ENCODE assay signal across 6 cellular contexts in the genomic region with DNA sequence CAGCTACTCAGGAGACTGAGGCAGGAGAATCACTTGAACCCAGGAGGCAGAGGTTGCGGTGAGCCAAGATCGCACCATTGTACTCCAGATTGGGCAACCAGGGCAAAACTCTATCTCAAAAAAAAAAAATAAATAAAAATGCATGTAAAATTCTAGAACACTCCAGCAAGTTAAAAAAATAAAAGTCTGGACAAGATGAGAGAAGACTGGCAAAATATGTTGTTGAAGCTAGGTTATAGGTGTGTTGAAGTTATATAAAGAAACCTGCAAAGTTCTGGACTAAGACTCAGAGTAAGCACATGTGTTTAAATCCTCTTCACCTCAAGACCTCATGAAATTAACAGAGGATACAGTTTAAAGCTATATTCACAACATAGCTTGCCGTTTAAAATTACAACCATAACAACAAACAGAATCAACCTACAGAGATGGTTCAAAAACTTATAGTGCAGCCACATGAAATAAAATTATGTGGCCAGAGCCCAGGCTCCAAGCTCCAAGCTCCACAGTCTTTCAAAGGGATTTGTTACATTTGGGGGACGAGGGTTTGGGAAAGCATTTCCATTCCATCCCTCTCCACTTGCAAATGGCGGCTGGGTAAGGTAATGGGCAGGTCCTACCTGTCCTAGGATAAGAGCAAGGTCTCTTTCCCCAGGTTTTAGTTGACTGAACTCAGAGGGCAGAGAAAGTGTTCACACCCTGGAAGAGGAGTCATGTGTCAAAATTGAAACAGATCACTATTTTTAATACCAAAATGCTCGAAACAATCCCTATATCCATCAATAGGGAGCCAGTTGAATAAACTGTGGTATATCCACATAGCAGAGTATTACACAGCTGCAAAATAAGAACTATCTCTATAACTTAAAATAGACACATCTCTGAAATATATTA. TPM values are rescaled to one million over a fixed set of nuclear protein-coding genes. Genes with fewer than 3 reads are reported as not detected.
"Had no signal": no experiment of that assay in that cellular context is flagged by ENCODE, and none has a peak within 500 bp of the region (broad histone marks: within the 10 kb centered on the region; RNA-seq: fewer than 3 reads in every experiment).

No MANE protein-coding gene starts in this region.

- DNase-seq: IMR-90, KBM-7, KG1 had no signal

RNA-seq across cellular contexts. Expression of a gene that starts 59.9 kb away (rescaled TPM):
- polyA plus RNA-seq: HepG2, IgD-negative memory B cell, IMR-90, K562 had no signal
